ENCODE assay signal across 1 cellular context in genomic region chr7:157805716-157806115, GRCh38.
TF ChIP-seq lines count a peak whose summit lies in the region.

No MANE protein-coding gene starts in this region.

TF ChIP-seq in GM23338, 12 proteins besides CTCF, POLR2A, EP300 and RAD21 (continued from another document):
- no peak for TF ChIP-seq ZNF462 (CRISPR knock-in tag; IDR thresholded peaks at IDR 0.05)
